In genomic region chr1:180498594-180498993, GRCh38 we compare ENCODE assay signal across 24 cellular contexts.
"Had no signal": no experiment of that assay in that cellular context is flagged by ENCODE, and none has a peak within 500 bp of the region (broad histone marks: within the 10 kb centered on the region; RNA-seq: fewer than 3 reads in every experiment).

No MANE protein-coding gene starts in this region.

- H3K27me3 ChIP-seq: body of pancreas, hepatocyte, pancreas, right atrium auricular region, tibial artery had no signal

- H2AFZ ChIP-seq: hepatocyte had no signal

- FAIRE-seq: pancreas had no signal

- H3K27ac ChIP-seq: body of pancreas, coronary artery, hepatocyte, pancreas, psoas muscle, right atrium auricular region, tibial artery had no signal

- H3K9me3 ChIP-seq: body of pancreas, mucosa of descending colon, pancreas, psoas muscle, right atrium auricular region, tibial artery had no signal

- H3K36me3 ChIP-seq: pancreas, right atrium auricular region had no signal

- DNase-seq: activated CD4-positive, alpha-beta memory T cell treated with anti-CD3 and anti-CD28 coated beads for 36 hours; activated CD4-positive, alpha-beta T cell treated with anti-CD3 and anti-CD28 coated beads for 48 hours; activated effector memory CD4-positive, alpha-beta T cell treated with Interleukin-2 at 50 U/mL for 16 hours; activated naive CD4-positive, alpha-beta T cell treated with anti-CD3 and anti-CD28 coated beads for 36 hours; activated T-cell treated with anti-CD3 and anti-CD28 coated beads, Interleukin-2, amount 50 U/mL, for 72 hours; anterior cingulate cortex; body of pancreas; endodermal cell; foreskin melanocyte; glutamatergic neuron; immature natural killer cell; mesenchymal stem cell; mucosa of descending colon; nephron progenitor cell; pancreas; psoas muscle; stimulated activated CD4-positive, alpha-beta T cell treated with anti-CD3 and anti-CD28 coated beads, Interleukin-12 subunit alpha, Interleukin-12 subunit beta, amount 100 ng/mL, for 4 hours; stimulated activated CD4-positive, alpha-beta T cell treated with anti-CD3 and anti-CD28 coated beads, Interleukin-1b, Interleukin-23, amount 100 ng/mL, for 48 hours; stimulated activated naive CD8-positive, alpha-beta T cell treated with anti-CD3 and anti-CD28 coated beads, Interleukin-15, amount 100 ng/mL, for 72 hours; T-helper 2 cell; tibial artery had no signal

- ATAC-seq: activated T-cell treated with anti-CD3 and anti-CD28 coated beads, Interleukin-2, amount 50 U/mL, for 72 hours; body of pancreas; mucosa of descending colon; pancreas; psoas muscle; stimulated activated naive CD8-positive, alpha-beta T cell treated with anti-CD3 and anti-CD28 coated beads, Interleukin-15, amount 100 ng/mL, for 72 hours had no signal

- H3K4me3 ChIP-seq: body of pancreas, coronary artery, hepatocyte, mucosa of descending colon, pancreas, psoas muscle, right atrium auricular region, tibial artery had no signal
